ENCODE assay signal across 16 cellular contexts in the genomic region with DNA sequence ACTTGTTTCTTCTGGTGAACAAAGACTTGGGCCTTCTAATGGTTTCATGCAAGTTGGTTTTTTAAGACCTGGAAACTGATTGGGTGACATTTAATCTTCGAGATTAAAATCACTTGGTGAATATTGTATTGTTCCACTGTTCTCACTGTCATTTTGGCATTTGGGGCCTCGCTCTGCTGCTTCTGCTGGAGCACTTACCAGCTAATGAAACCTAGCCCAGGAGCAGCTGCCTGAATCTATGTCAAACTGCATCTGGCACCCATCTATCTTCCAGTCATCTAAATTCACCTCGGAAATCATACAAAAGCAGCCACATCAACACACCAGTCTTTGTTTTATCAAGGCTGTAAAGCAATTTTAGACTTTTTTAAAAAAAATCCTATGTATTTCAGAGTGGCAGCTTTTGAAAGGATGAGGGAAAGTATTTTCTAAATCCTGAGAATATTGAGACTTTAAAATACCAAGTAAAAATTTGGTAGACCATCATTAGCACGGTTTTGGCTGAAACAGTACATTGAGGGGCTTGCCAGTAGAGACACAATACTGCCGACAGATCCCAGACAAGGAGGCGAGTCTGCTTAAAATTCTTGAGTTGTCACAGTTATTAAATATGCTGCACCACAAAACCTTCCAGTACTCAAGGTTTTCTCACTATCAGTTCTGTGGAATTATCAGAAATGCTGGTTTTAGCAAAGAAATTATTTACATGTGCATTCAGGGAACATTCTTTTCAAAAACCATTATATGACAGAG. TPM values are rescaled to one million over a fixed set of nuclear protein-coding genes. Genes with fewer than 3 reads are reported as not detected.
DNase-seq lines count a peak whose midpoint lies in the region; ATAC-seq and TF ChIP-seq lines count a peak whose summit lies in the region.
"Had no signal": no experiment of that assay in that cellular context is flagged by ENCODE, and none has a peak within 500 bp of the region (broad histone marks: within the 10 kb centered on the region; RNA-seq: fewer than 3 reads in every experiment).

No MANE protein-coding gene starts in this region.

- H3K4me1 Mint-ChIP-seq in activated naive CD8-positive, alpha-beta T cell (ENCODE audit: low read depth), result peaks cover 62% of the 10 kb centered on the region
- H3K4me1 Mint-ChIP-seq in nephron progenitor cell (peaks cover 16% of the 10 kb centered on the region), progenitor cell of endocrine pancreas (ENCODE audit: low read depth) (no peaks in the 10 kb centered on the region)

- H3K9me3 Mint-ChIP-seq in activated naive CD8-positive, alpha-beta T cell (ENCODE audit: low read depth), result no peaks in the 10 kb centered on the region
- no peaks in the 10 kb centered on the region for H3K9me3 Mint-ChIP-seq in nephron progenitor cell
- H3K9me3 Mint-ChIP-seq in progenitor cell of endocrine pancreas (ENCODE audit: low read depth), result no peaks in the 10 kb centered on the region
- H3K9me3 Mint-ChIP-seq: activated T-cell treated with anti-CD3 and anti-CD28 coated beads, Interleukin-2, amount 50 U/mL, for 4 hours; immature natural killer cell; memory B cell; WTC11 had no signal

- DNase-seq in HAP-1 (ENCODE audit: low spot score in 2 of 2), result peak; percentile 51 to 61
- DNase-seq in NCI-H2171 (lab: John Stamatoyannopoulos, UW), result peak; percentile 30
- no peak for DNase-seq in nephron progenitor cell
- no peak for DNase-seq in progenitor cell of endocrine pancreas (ENCODE audit: low spot score, unreplicated experiment)
- DNase-seq in NCI-H2081 treated with DMSO at 0.1 percent for 48 hours (lab: John Stamatoyannopoulos, UW), result no peak
- DNase-seq: activated T-cell treated with anti-CD3 and anti-CD28 coated beads, Interleukin-2, amount 50 U/mL, for 4 hours; anterior cingulate cortex; colonic mucosa; immature natural killer cell; MG63 had no signal

- no peak overlapping the region for H3K4me3 ChIP-seq in HAP-1
- H3K4me3 ChIP-seq: BLaER1, colonic mucosa, MG63, smooth muscle cell had no signal

- no peaks in the 10 kb centered on the region for H3K36me3 ChIP-seq in HAP-1 (replicated peaks)
- H3K36me3 ChIP-seq: BLaER1, colonic mucosa, MG63 had no signal

- peak overlapping the region; percentile 85 for H3K27ac Mint-ChIP-seq in activated naive CD8-positive, alpha-beta T cell
- peak overlapping the region; percentile 29 for H3K27ac Mint-ChIP-seq in nephron progenitor cell
- no peak overlapping the region for H3K27ac Mint-ChIP-seq in progenitor cell of endocrine pancreas
- H3K27ac Mint-ChIP-seq: WTC11 had no signal

- in situ Hi-C loops in HAP-1 (cut with MboI; ENCODE audit: low sequenced_read_pairs), result no loop called here

- no peaks in the 10 kb centered on the region for H3K27me3 ChIP-seq in HAP-1 (ENCODE audit: low read depth)
- H3K27me3 ChIP-seq: BLaER1, colonic mucosa, MG63 had no signal

- peak overlapping the region; percentile 18 for H3K4me3 Mint-ChIP-seq in activated naive CD8-positive, alpha-beta T cell
- H3K4me3 Mint-ChIP-seq in nephron progenitor cell (no peak overlapping the region), progenitor cell of endocrine pancreas (ENCODE audit: low read depth) (no peak overlapping the region)
- H3K4me3 Mint-ChIP-seq: activated T-cell treated with anti-CD3 and anti-CD28 coated beads, Interleukin-2, amount 50 U/mL, for 4 hours; immature natural killer cell; memory B cell; WTC11 had no signal

- TF ChIP-seq CTCF in nephron progenitor cell (IDR thresholded peaks at IDR 0.05), result no peak
- no peak for TF ChIP-seq CTCF in progenitor cell of endocrine pancreas (IDR thresholded peaks at IDR 0.05; ENCODE audit: unreplicated experiment)

- no peaks in the 10 kb centered on the region for H3K36me3 Mint-ChIP-seq in activated naive CD8-positive, alpha-beta T cell
- no peaks in the 10 kb centered on the region for H3K36me3 Mint-ChIP-seq in nephron progenitor cell (ENCODE audit: low read depth)
- no peaks in the 10 kb centered on the region for H3K36me3 Mint-ChIP-seq in progenitor cell of endocrine pancreas (ENCODE audit: insufficient read depth)
- H3K36me3 Mint-ChIP-seq: WTC11 had no signal

- ATAC-seq in HG03175 (IDR thresholded peaks at IDR 0.05; ENCODE audit: unreplicated experiment), result no peak
- ATAC-seq: activated T-cell treated with anti-CD3 and anti-CD28 coated beads, Interleukin-2, amount 50 U/mL, for 4 hours; WTC11 had no signal

- no peaks in the 10 kb centered on the region for H3K27me3 Mint-ChIP-seq in activated naive CD8-positive, alpha-beta T cell
- H3K27me3 Mint-ChIP-seq in nephron progenitor cell (ENCODE audit: low read depth, poor library complexity), result peaks cover 7% of the 10 kb centered on the region
- H3K27me3 Mint-ChIP-seq in progenitor cell of endocrine pancreas, result no peaks in the 10 kb centered on the region
- H3K27me3 Mint-ChIP-seq: memory B cell had no signal

- no peaks in the 10 kb centered on the region for H3K9me3 ChIP-seq in HAP-1
- H3K9me3 ChIP-seq: BLaER1, colonic mucosa, MG63 had no signal

- peaks cover 18% of the 10 kb centered on the region for H3K4me1 ChIP-seq in HAP-1
- H3K4me1 ChIP-seq: BLaER1, colonic mucosa had no signal

RNA-seq across cellular contexts. Expression of a gene that starts 26.1 kb away (rescaled TPM):
- total RNA-seq in progenitor cell of endocrine pancreas, result 19.0 and 20.7 TPM in 2 replicates

Comparison
In these comparisons a context has a peak if more than half of its experiments do, and no peak if none do; other contexts are left out.
1. DNase-seq: peak in HAP-1 (2 of 2) and NCI-H2171 (single experiment); none in nephron progenitor cell (single experiment), progenitor cell of endocrine pancreas (single experiment) and NCI-H2081 treated with DMSO at 0.1 percent for 48 hours (single experiment).